Comparison of ENCODE assay signal across 15 cellular contexts in the genomic region with DNA sequence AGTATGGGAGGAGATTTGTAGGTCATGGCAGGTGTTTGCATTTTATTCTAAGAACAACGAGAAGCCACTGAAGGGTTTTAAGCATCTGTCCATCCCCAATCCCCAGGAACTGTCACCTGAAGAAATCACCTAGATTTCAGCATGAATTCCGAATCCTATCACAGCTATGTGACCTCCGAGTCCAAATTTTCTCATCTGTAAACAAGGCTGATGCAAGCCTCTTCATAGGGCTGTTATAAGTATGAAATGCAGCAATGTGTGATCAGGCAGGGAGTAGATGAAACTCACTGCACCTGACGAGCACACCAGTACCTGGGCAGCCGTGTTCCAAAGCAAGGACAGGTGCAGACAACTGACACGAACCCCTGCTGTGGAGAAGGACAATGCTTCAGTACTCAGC.
"Had no signal": no experiment of that assay in that cellular context is flagged by ENCODE, and none has a peak within 500 bp of the region (broad histone marks: within the 10 kb centered on the region; RNA-seq: fewer than 3 reads in every experiment).

No MANE protein-coding gene starts in this region.

- ATAC-seq: activated CD4-positive, CD25-positive, alpha-beta regulatory T cell treated with anti-CD3 and anti-CD28 coated beads, Interleukin-2, amount 50 U/mL, for 24 hours; sciatic nerve; stimulated activated naive CD8-positive, alpha-beta T cell treated with anti-CD3 and anti-CD28 coated beads, Interleukin-15, Interleukin-2, amounts not matched to agents 100 U/mL and 50 U/mL, for 24 hours had no signal

- DNase-seq: activated CD4-positive, alpha-beta T cell treated with anti-CD3 and anti-CD28 coated beads, Interleukin-2, amount 50 U/mL, for 1 hour; activated CD8-positive, alpha-beta memory T cell treated with anti-CD3 and anti-CD28 coated beads for 24 hours; activated gamma-delta T cell treated with Interleukin-2 at 50 U/mL for 16 hours; activated naive CD8-positive, alpha-beta T cell treated with anti-CD3 and anti-CD28 coated beads for 36 hours; amygdala; cortex of kidney; effector CD4-positive, alpha-beta T cell; islet precursor cell; mammary epithelial cell; naive B cell; ovary; stimulated activated naive CD8-positive, alpha-beta T cell treated with anti-CD3 and anti-CD28 coated beads, Interleukin-15, Interleukin-2, amounts not matched to agents 100 U/mL and 50 U/mL, for 24 hours; trophoblast cell had no signal
